31 cellular contexts compared by ENCODE assay signal in genomic region chr5:52817818-52818217, GRCh38.
"Had no signal": no experiment of that assay in that cellular context is flagged by ENCODE, and none has a peak within 500 bp of the region (broad histone marks: within the 10 kb centered on the region; RNA-seq: fewer than 3 reads in every experiment).

No MANE protein-coding gene starts in this region.

- H3K4me1 Mint-ChIP-seq: activated CD4-positive, alpha-beta T cell treated with anti-CD3 and anti-CD28 coated beads, Interleukin-2, amount 10 ng/mL, durations not matched to agents 24 days and 14 days; activated naive CD4-positive, alpha-beta T cell treated with anti-CD3 and anti-CD28 coated beads, Interleukin-2, amount 50 U/mL, for 24 hours had no signal

- ATAC-seq: activated CD8-positive, alpha-beta T cell treated with anti-CD3 and anti-CD28 coated beads, Interleukin-2, amount 10 ng/mL, durations not matched to agents 7 days and 5 days; body of pancreas; PC-3 had no signal

- H3K9me3 ChIP-seq: body of pancreas, breast epithelium, Peyer's patch, SJSA1, SK-N-SH had no signal

- H3K9me3 Mint-ChIP-seq: activated CD4-positive, alpha-beta T cell treated with anti-CD3 and anti-CD28 coated beads, Interleukin-2, amount 10 ng/mL, durations not matched to agents 24 days and 14 days; activated naive CD4-positive, alpha-beta T cell treated with anti-CD3 and anti-CD28 coated beads, Interleukin-2, amount 50 U/mL, for 24 hours; activated naive CD8-positive, alpha-beta T cell treated with anti-CD3 and anti-CD28 coated beads, Interleukin-2, amount 10 ng/mL, durations not matched to agents 7 days and 5 days; activated T-cell treated with anti-CD3 and anti-CD28 coated beads, Interleukin-2, amount 50 U/mL, for 24 hours; activated T-helper 2 cell treated with anti-CD3 and anti-CD28 coated beads, Interferon-gamma antibody, Interleukin-2, Interleukin-4, amounts not matched to agents 10 μg/mL and 5 μg/mL and 100 μg/mL, durations not matched to agents 14 hours and 24 hours and 36 hours; T-helper 1 cell treated with Interleukin-12 subunit alpha and Interleukin-12 subunit beta and Interleukin-4 antibody, amounts not matched to agents 30 μg/mL and 1 μg/mL, for 36 hours; T-helper 2 cell treated with Interferon-gamma antibody and Interleukin-4, amounts not matched to agents 5 μg/mL and 100 μg/mL, for 36 hours had no signal

- H3K36me3 Mint-ChIP-seq: activated naive CD4-positive, alpha-beta T cell treated with anti-CD3 and anti-CD28 coated beads, Interleukin-2, amount 50 U/mL, for 24 hours; activated naive CD8-positive, alpha-beta T cell treated with anti-CD3 and anti-CD28 coated beads, Interleukin-2, amount 10 ng/mL, durations not matched to agents 7 days and 5 days had no signal

- H3K4me3 ChIP-seq: body of pancreas, breast epithelium, Peyer's patch, SJSA1 had no signal

- H3K27me3 ChIP-seq: body of pancreas, breast epithelium, Peyer's patch, SJSA1 had no signal

- H3K27me3 Mint-ChIP-seq: activated naive CD4-positive, alpha-beta T cell treated with anti-CD3 and anti-CD28 coated beads, Interleukin-2, amount 50 U/mL, for 24 hours; activated naive CD8-positive, alpha-beta T cell treated with anti-CD3 and anti-CD28 coated beads, Interleukin-2, amount 10 ng/mL, durations not matched to agents 7 days and 5 days; activated T-cell treated with anti-CD3 and anti-CD28 coated beads, Interleukin-2, amount 50 U/mL, for 24 hours had no signal

- H3K27ac Mint-ChIP-seq: activated CD4-positive, alpha-beta T cell treated with anti-CD3 and anti-CD28 coated beads, Interleukin-2, amount 10 ng/mL, durations not matched to agents 24 days and 14 days; activated CD8-positive, alpha-beta T cell treated with anti-CD3 and anti-CD28 coated beads, Interleukin-2, amount 10 ng/mL, durations not matched to agents 7 days and 5 days; activated naive CD4-positive, alpha-beta T cell treated with anti-CD3 and anti-CD28 coated beads, Interleukin-2, amount 50 U/mL, for 24 hours; activated naive CD8-positive, alpha-beta T cell treated with anti-CD3 and anti-CD28 coated beads, Interleukin-2, amount 10 ng/mL, durations not matched to agents 7 days and 5 days; activated T-cell treated with anti-CD3 and anti-CD28 coated beads, Interleukin-2, amount 50 U/mL, for 24 hours; activated T-helper 2 cell treated with anti-CD3 and anti-CD28 coated beads, Interferon-gamma antibody, Interleukin-2, Interleukin-4, amounts not matched to agents 10 μg/mL and 5 μg/mL and 100 μg/mL, durations not matched to agents 14 hours and 24 hours and 36 hours; T-helper 1 cell treated with Interleukin-12 subunit alpha and Interleukin-12 subunit beta and Interleukin-4 antibody, amounts not matched to agents 30 μg/mL and 1 μg/mL, for 36 hours; T-helper 2 cell treated with Interferon-gamma antibody and Interleukin-4, amounts not matched to agents 5 μg/mL and 100 μg/mL, for 36 hours had no signal

- H3K27ac ChIP-seq: body of pancreas, breast epithelium, Peyer's patch, SJSA1 had no signal

- H3K4me2 ChIP-seq: SK-N-SH had no signal

- H3K36me3 ChIP-seq: breast epithelium, Peyer's patch, SJSA1 had no signal

- H3K4me1 ChIP-seq: body of pancreas, breast epithelium had no signal

- H3K9ac ChIP-seq: SK-N-SH had no signal

- H3K4me3 Mint-ChIP-seq: activated CD4-positive, alpha-beta T cell treated with anti-CD3 and anti-CD28 coated beads, Interleukin-2, amount 10 ng/mL, durations not matched to agents 24 days and 14 days; activated CD8-positive, alpha-beta T cell treated with anti-CD3 and anti-CD28 coated beads, Interleukin-2, amount 10 ng/mL, durations not matched to agents 7 days and 5 days; activated naive CD4-positive, alpha-beta T cell treated with anti-CD3 and anti-CD28 coated beads, Interleukin-2, amount 50 U/mL, for 24 hours; activated naive CD8-positive, alpha-beta T cell treated with anti-CD3 and anti-CD28 coated beads, Interleukin-2, amount 10 ng/mL, durations not matched to agents 7 days and 5 days; activated T-cell treated with anti-CD3 and anti-CD28 coated beads, Interleukin-2, amount 50 U/mL, for 24 hours; T-helper 1 cell treated with Interleukin-12 subunit alpha and Interleukin-12 subunit beta and Interleukin-4 antibody, amounts not matched to agents 30 μg/mL and 1 μg/mL, for 36 hours; T-helper 2 cell treated with Interferon-gamma antibody and Interleukin-4, amounts not matched to agents 5 μg/mL and 100 μg/mL, for 36 hours had no signal

- DNase-seq: activated CD4-positive, alpha-beta T cell treated with anti-CD3 and anti-CD28 coated beads, Interleukin-2, amount 10 ng/mL, durations not matched to agents 24 days and 14 days; activated CD4-positive, alpha-beta T cell treated with anti-CD3 and anti-CD28 coated beads, Interleukin-2, amount 50 U/mL, for 4 hours; activated CD8-positive, alpha-beta T cell treated with anti-CD3 and anti-CD28 coated beads, Interleukin-2, amount 10 ng/mL, durations not matched to agents 7 days and 5 days; activated gamma-delta T cell; activated naive CD4-positive, alpha-beta T cell treated with Interleukin-2 at 50 U/mL for 16 hours; activated naive CD8-positive, alpha-beta T cell treated with anti-CD3 and anti-CD28 coated beads, Interleukin-2, amount 10 ng/mL, durations not matched to agents 7 days and 5 days; activated T-cell treated with anti-CD3 and anti-CD28 coated beads, Interleukin-2, amount 50 U/mL, for 24 hours; amygdala; body of pancreas; Kasumi-1; KG1; MM.1S; MV-4-11; NCI-H1092; NCI-H1436 treated with DMSO at 0.1 percent for 48 hours; NCI-H1694 treated with DMSO at 0.1 percent for 48 hours; NCI-H2029; NCI-H345; NCI-H524 treated with DMSO at 0.1 percent for 48 hours; NK-92 treated with Interleukin-12 subunit alpha and Interleukin-12 subunit beta, amount 100 ng/mL, for 24 hours; PC-3; Peyer's patch; RPMI8226; SHP77 treated with DMSO at 0.1 percent for 48 hours; SK-N-SH had no signal
